Comparison of ENCODE assay signal across 15 cellular contexts in genomic region chr19:40582467-40582866, GRCh38.
"Had no signal": no experiment of that assay in that cellular context is flagged by ENCODE, and none has a peak within 500 bp of the region (broad histone marks: within the 10 kb centered on the region; RNA-seq: fewer than 3 reads in every experiment).

No MANE protein-coding gene starts in this region.

- H3K9me3 ChIP-seq: right atrium auricular region had no signal

- H3K27ac ChIP-seq: epithelial cell of prostate, right atrium auricular region had no signal

- H3K27me3 Mint-ChIP-seq: memory B cell; naive thymus-derived CD8-positive, alpha-beta T cell had no signal

- H3K4me3 Mint-ChIP-seq: memory B cell; naive thymus-derived CD8-positive, alpha-beta T cell had no signal

- ATAC-seq: left ventricle myocardium superior; naive thymus-derived CD8-positive, alpha-beta T cell had no signal

- DNase-seq: activated gamma-delta T cell; activated T-cell treated with anti-CD3 and anti-CD28 coated beads, Interleukin-2, amount 50 U/mL, for 1 hour; cerebellar nuclear complex; foreskin melanocyte; head of caudate nucleus; kidney glomerular epithelial cell; left ventricle myocardium superior; posterior cingulate gyrus; stimulated activated CD4-positive, alpha-beta T cell treated with anti-CD3 and anti-CD28 coated beads, Interleukin-2, amount 100 ng/mL, for 48 hours; stimulated activated naive CD4-positive, alpha-beta T cell; trophoblast cell had no signal

- H3K27me3 ChIP-seq: right atrium auricular region had no signal

- H3K9me3 Mint-ChIP-seq: memory B cell; naive thymus-derived CD8-positive, alpha-beta T cell had no signal

- H3K27ac Mint-ChIP-seq: memory B cell had no signal

- H3K4me3 ChIP-seq: right atrium auricular region had no signal
